In the genomic region with DNA sequence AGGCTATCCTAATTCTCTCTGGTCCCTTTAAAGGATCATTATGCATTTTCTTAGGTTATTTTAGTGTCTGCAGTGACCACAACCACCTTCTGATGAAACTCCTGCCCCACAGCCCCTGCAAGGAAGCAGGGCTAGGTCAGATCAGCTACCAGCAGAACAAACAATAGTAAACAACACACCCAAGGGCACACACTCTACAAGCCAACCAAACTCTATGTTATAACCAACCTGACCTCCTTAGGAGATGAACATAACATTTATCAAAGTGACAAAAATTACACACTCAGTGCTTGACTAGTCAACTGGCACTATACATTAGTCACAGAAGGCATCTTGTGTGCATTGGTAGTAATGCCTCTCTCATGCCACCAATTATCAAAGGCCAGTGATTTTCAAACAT, we compare ENCODE assay signal across 17 cellular contexts. TPM values are rescaled to one million over a fixed set of nuclear protein-coding genes. Genes with fewer than 3 reads are reported as not detected.
A peak's percentile ranks its signal among the peaks of the same experiment; 100 is the strongest.
DNase-seq lines count a peak whose midpoint lies in the region; ATAC-seq, FAIRE-seq and TF ChIP-seq lines count a peak whose summit lies in the region.
"Had no signal": no experiment of that assay in that cellular context is flagged by ENCODE, and none has a peak within 500 bp of the region (broad histone marks: within the 10 kb centered on the region; RNA-seq: fewer than 3 reads in every experiment).

No MANE protein-coding gene starts in this region.

- H3K4me3 Mint-ChIP-seq in T-helper 1 cell treated with Interleukin-12 subunit alpha and Interleukin-12 subunit beta and Interleukin-4 antibody, amounts not matched to agents 30 μg/mL and 1 μg/mL, for 36 hours: no peak overlapping the region
- no peak overlapping the region for H3K4me3 Mint-ChIP-seq in activated T-helper 2 cell treated with anti-CD3 and anti-CD28 coated beads, Interferon-gamma antibody, Interleukin-2, Interleukin-4, amounts not matched to agents 10 μg/mL and 5 μg/mL and 100 μg/mL, durations not matched to agents 14 hours and 24 hours and 36 hours (ENCODE audit: low read depth)
- no peak overlapping the region for H3K4me3 Mint-ChIP-seq in nephron progenitor cell
- H3K4me3 Mint-ChIP-seq in naive thymus-derived CD8-positive, alpha-beta T cell: peak overlapping the region in 1 of 10 donors; percentile 4
- H3K4me3 Mint-ChIP-seq: GM23338, WTC11 had no signal

- POLR2A ChIA-PET in naive thymus-derived CD8-positive, alpha-beta T cell (lab: Charles Lee): no interaction called here

- intact Hi-C loops in activated T-helper 2 cell treated with anti-CD3 and anti-CD28 coated beads, Interferon-gamma antibody, Interleukin-2, Interleukin-4, amounts not matched to agents 10 μg/mL and 5 μg/mL and 100 μg/mL, durations not matched to agents 14 hours and 24 hours and 36 hours (cut with micrococcal nuclease): no loop called here

- peak; percentile 77 for FAIRE-seq in HTR-8/SVneo (lab: Jason Lieb, UNC)

- peak overlapping the region; percentile 37 for H3K27ac Mint-ChIP-seq in T-helper 1 cell treated with Interleukin-12 subunit alpha and Interleukin-12 subunit beta and Interleukin-4 antibody, amounts not matched to agents 30 μg/mL and 1 μg/mL, for 36 hours
- peak overlapping the region; percentile 1 for H3K27ac Mint-ChIP-seq in activated T-helper 2 cell treated with anti-CD3 and anti-CD28 coated beads, Interferon-gamma antibody, Interleukin-2, Interleukin-4, amounts not matched to agents 10 μg/mL and 5 μg/mL and 100 μg/mL, durations not matched to agents 14 hours and 24 hours and 36 hours
- peak overlapping the region; percentile 51 for H3K27ac Mint-ChIP-seq in nephron progenitor cell
- H3K27ac Mint-ChIP-seq in naive thymus-derived CD8-positive, alpha-beta T cell: peak overlapping the region in 4 of 10 donors; percentile 13 to 75 (median 70)
- H3K27ac Mint-ChIP-seq: GM23338, WTC11 had no signal

- H3K9me3 Mint-ChIP-seq in T-helper 1 cell treated with Interleukin-12 subunit alpha and Interleukin-12 subunit beta and Interleukin-4 antibody, amounts not matched to agents 30 μg/mL and 1 μg/mL, for 36 hours: no peaks in the 10 kb centered on the region
- H3K9me3 Mint-ChIP-seq in activated T-helper 2 cell treated with anti-CD3 and anti-CD28 coated beads, Interferon-gamma antibody, Interleukin-2, Interleukin-4, amounts not matched to agents 10 μg/mL and 5 μg/mL and 100 μg/mL, durations not matched to agents 14 hours and 24 hours and 36 hours: no peaks in the 10 kb centered on the region
- H3K9me3 Mint-ChIP-seq in nephron progenitor cell: no peaks in the 10 kb centered on the region
- no peaks in the 10 kb centered on the region for H3K9me3 Mint-ChIP-seq in naive thymus-derived CD8-positive, alpha-beta T cell
- H3K9me3 Mint-ChIP-seq: GM23338, WTC11 had no signal

- H3K4me2 ChIP-seq in hepatocyte: no peak overlapping the region
- H3K4me2 ChIP-seq: GM23338 had no signal

- no peaks in the 10 kb centered on the region for H3K36me3 ChIP-seq in hepatocyte (replicated peaks; ENCODE audit: insufficient read depth, low read depth)
- H3K36me3 ChIP-seq: thyroid gland had no signal

- H2AFZ ChIP-seq in hepatocyte: no peak overlapping the region
- H2AFZ ChIP-seq: GM23338 had no signal

- no peak overlapping the region for H3K27ac ChIP-seq in hepatocyte
- H3K27ac ChIP-seq: foreskin keratinocyte had no signal

- no peaks in the 10 kb centered on the region for H3K9me3 ChIP-seq in hepatocyte (ENCODE audit: low read depth)
- H3K9me3 ChIP-seq: Caco-2, thyroid gland had no signal

- peaks cover 40% of the 10 kb centered on the region for H3K4me1 Mint-ChIP-seq in T-helper 1 cell treated with Interleukin-12 subunit alpha and Interleukin-12 subunit beta and Interleukin-4 antibody, amounts not matched to agents 30 μg/mL and 1 μg/mL, for 36 hours (ENCODE audit: low read depth)
- H3K4me1 Mint-ChIP-seq in activated T-helper 2 cell treated with anti-CD3 and anti-CD28 coated beads, Interferon-gamma antibody, Interleukin-2, Interleukin-4, amounts not matched to agents 10 μg/mL and 5 μg/mL and 100 μg/mL, durations not matched to agents 14 hours and 24 hours and 36 hours (ENCODE audit: low read depth): peaks cover 34% of the 10 kb centered on the region
- no peaks in the 10 kb centered on the region for H3K4me1 Mint-ChIP-seq in nephron progenitor cell
- H3K4me1 Mint-ChIP-seq in naive thymus-derived CD8-positive, alpha-beta T cell: peaks cover 26 to 78% (median 73%) of the 10 kb centered on the region in 4 donors

- TF ChIP-seq CTCF in nephron progenitor cell (IDR thresholded peaks at IDR 0.05) (no peak), hepatocyte (IDR thresholded peaks at IDR 0.05; ENCODE audit: poor library complexity) (no peak)

- peaks cover 28% of the 10 kb centered on the region for H3K36me3 Mint-ChIP-seq in T-helper 1 cell treated with Interleukin-12 subunit alpha and Interleukin-12 subunit beta and Interleukin-4 antibody, amounts not matched to agents 30 μg/mL and 1 μg/mL, for 36 hours (ENCODE audit: low read depth)
- H3K36me3 Mint-ChIP-seq in activated T-helper 2 cell treated with anti-CD3 and anti-CD28 coated beads, Interferon-gamma antibody, Interleukin-2, Interleukin-4, amounts not matched to agents 10 μg/mL and 5 μg/mL and 100 μg/mL, durations not matched to agents 14 hours and 24 hours and 36 hours (ENCODE audit: low read depth): peaks cover 52% of the 10 kb centered on the region
- peaks cover 61% of the 10 kb centered on the region for H3K36me3 Mint-ChIP-seq in nephron progenitor cell (ENCODE audit: low read depth)
- peaks cover 8 to 54% (median 28%) of the 10 kb centered on the region in 3 donors for H3K36me3 Mint-ChIP-seq in naive thymus-derived CD8-positive, alpha-beta T cell
- H3K36me3 Mint-ChIP-seq: WTC11 had no signal

- H3K9me2 ChIP-seq in hepatocyte (replicated peaks; ENCODE audit: insufficient read depth): no peaks in the 10 kb centered on the region

- DNase-seq in T-helper 1 cell (no peak), HTR-8/SVneo (ENCODE audit: insufficient read length, low spot score) (no peak), nephron progenitor cell (no peak), hepatocyte (ENCODE audit: low spot score) (no peak)
- DNase-seq in activated T-helper 2 cell treated with anti-CD3 and anti-CD28 coated beads, Interferon-gamma antibody, Interleukin-2, Interleukin-4, amounts not matched to agents 10 μg/mL and 5 μg/mL and 100 μg/mL, durations not matched to agents 14 hours and 24 hours and 36 hours (ENCODE audit: low spot score): no peak
- no peak for DNase-seq in naive thymus-derived CD8-positive, alpha-beta T cell
- DNase-seq: Caco-2, caudate nucleus, foreskin keratinocyte, NCI-H1105, NCI-H446 treated with DMSO at 0.1 percent for 48 hours, right cardiac atrium, thyroid gland had no signal

- no peak overlapping the region for H3K4me3 ChIP-seq in hepatocyte
- H3K4me3 ChIP-seq: GM23338, thyroid gland had no signal

- no peaks in the 10 kb centered on the region for H3K4me1 ChIP-seq in hepatocyte (ENCODE audit: insufficient read depth)
- H3K4me1 ChIP-seq: Caco-2, foreskin keratinocyte had no signal

- H3K79me2 ChIP-seq in hepatocyte: peaks cover 60% of the 10 kb centered on the region

- no peaks in the 10 kb centered on the region for H3K27me3 ChIP-seq in hepatocyte
- H3K27me3 ChIP-seq: foreskin keratinocyte, thyroid gland had no signal

- no peaks in the 10 kb centered on the region for H3K27me3 Mint-ChIP-seq in T-helper 1 cell treated with Interleukin-12 subunit alpha and Interleukin-12 subunit beta and Interleukin-4 antibody, amounts not matched to agents 30 μg/mL and 1 μg/mL, for 36 hours (ENCODE audit: low read depth)
- H3K27me3 Mint-ChIP-seq in activated T-helper 2 cell treated with anti-CD3 and anti-CD28 coated beads, Interferon-gamma antibody, Interleukin-2, Interleukin-4, amounts not matched to agents 10 μg/mL and 5 μg/mL and 100 μg/mL, durations not matched to agents 14 hours and 24 hours and 36 hours (ENCODE audit: low read depth): no peaks in the 10 kb centered on the region
- no peaks in the 10 kb centered on the region for H3K27me3 Mint-ChIP-seq in nephron progenitor cell (ENCODE audit: low read depth, poor library complexity)
- no peaks in the 10 kb centered on the region for H3K27me3 Mint-ChIP-seq in naive thymus-derived CD8-positive, alpha-beta T cell

- peaks cover 3% of the 10 kb centered on the region for H4K20me1 ChIP-seq in hepatocyte (ENCODE audit: insufficient read depth, poor library complexity, severe bottlenecking)

- ATAC-seq in GM19467 (IDR thresholded peaks at IDR 0.05; ENCODE audit: unreplicated experiment): no peak
- no peak for ATAC-seq in naive thymus-derived CD8-positive, alpha-beta T cell
- ATAC-seq: foreskin keratinocyte, right cardiac atrium had no signal

RNA-seq across cellular contexts. Expression of gene DENND6A, which starts 17.3 kb away (rescaled TPM):
- total RNA-seq in activated T-helper 2 cell treated with anti-CD3 and anti-CD28 coated beads, Interferon-gamma antibody, Interleukin-2, Interleukin-4, amounts not matched to agents 10 μg/mL and 5 μg/mL and 100 μg/mL, durations not matched to agents 14 hours and 24 hours and 36 hours: 21.4 and 24.3 TPM in 2 replicates
- total RNA-seq in hepatocyte: 19.3 and 20.3 TPM in 2 replicates
- polyA plus RNA-seq in hepatocyte: 6.3 and 8.1 TPM in 2 replicates
- 10 to 100 TPM; 46.0 to 51.0 TPM for total RNA-seq in naive thymus-derived CD8-positive, alpha-beta T cell
- polyA plus RNA-seq in naive thymus-derived CD8-positive, alpha-beta T cell: 10 to 100 TPM; 24.2 to 37.0 (median 31.0) TPM
